Comparison of ENCODE assay signal across 1 cellular context in genomic region chr6:15425947-15426346, GRCh38.
TF ChIP-seq lines count a peak whose summit lies in the region.

No MANE protein-coding gene starts in this region.

TF ChIP-seq in WTC11, 78 proteins besides CTCF, POLR2A, EP300 and RAD21 (continued from another document):
- no peak for TF ChIP-seq STAT6 (CRISPR knock-in tag; conservative IDR thresholded peaks at IDR 0.05; ENCODE audit: low read depth)
- no peak for TF ChIP-seq CREM (CRISPR knock-in tag; IDR thresholded peaks at IDR 0.05)
- TF ChIP-seq PRDM15 (CRISPR knock-in tag; IDR thresholded peaks at IDR 0.05): no peak
- TF ChIP-seq ARID4B (CRISPR knock-in tag; IDR thresholded peaks at IDR 0.05; ENCODE audit: borderline replicate concordance): no peak
- no peak for TF ChIP-seq SP1 (CRISPR knock-in tag; conservative IDR thresholded peaks at IDR 0.05)
- TF ChIP-seq NFYB (CRISPR knock-in tag; conservative IDR thresholded peaks at IDR 0.05; ENCODE audit: low read depth): no peak
